ENCODE assay signal across 1 cellular context in the genomic region with DNA sequence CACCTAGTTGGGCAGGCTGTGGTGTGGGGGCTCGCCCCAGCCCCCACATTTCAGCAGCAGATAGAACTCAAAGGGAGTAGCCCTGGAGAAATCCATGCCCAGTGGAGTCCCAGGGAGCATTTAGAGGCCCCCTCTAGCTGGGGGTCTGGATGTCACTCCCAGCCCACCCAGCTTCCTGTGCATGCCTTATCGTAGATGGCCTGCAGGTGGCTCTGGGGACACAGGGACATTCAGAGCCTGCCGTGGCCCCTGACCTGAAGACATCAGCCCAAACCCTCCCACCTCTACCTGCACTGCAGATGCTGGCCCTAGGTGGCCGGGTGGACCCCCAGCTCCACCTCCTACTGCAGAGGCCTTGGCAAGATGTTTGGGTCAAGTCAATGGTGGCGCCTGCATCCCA.
TF ChIP-seq lines count a peak whose summit lies in the region.

No MANE protein-coding gene starts in this region.

TF ChIP-seq in K562, 482 proteins besides CTCF, POLR2A, EP300 and RAD21 (continued from another document):
- TF ChIP-seq PATZ1 (CRISPR knock-in tag; IDR thresholded peaks at IDR 0.05; ENCODE audit: borderline replicate concordance) (no peak), POLR2AphosphoS5 (IDR thresholded peaks at IDR 0.05; ENCODE audit: control insufficient read depth, insufficient read depth, low read depth, low read length) (no peak), ZNF445 (CRISPR knock-in tag; IDR thresholded peaks at IDR 0.05; ENCODE audit: low read depth) (no peak), TAF9B (IDR thresholded peaks at IDR 0.05; ENCODE audit: partially characterized antibody) (no peak), MCM3 (IDR thresholded peaks at IDR 0.05) (no peak), LEF1 (IDR thresholded peaks at IDR 0.05) (no peak), BRD9 (IDR thresholded peaks at IDR 0.05; ENCODE audit: low read depth, partially characterized antibody) (no peak), KDM5B (IDR thresholded peaks at IDR 0.05; ENCODE audit: insufficient replicate concordance, low read depth, low read length) (no peak), FUS (optimal IDR thresholded peaks at IDR 0.05; ENCODE audit: low read depth, low read length) (no peak), SAFB2 (IDR thresholded peaks at IDR 0.05; ENCODE audit: borderline replicate concordance, low read depth, low read length, severe bottlenecking) (no peak), EHMT2 (IDR thresholded peaks at IDR 0.05) (no peak)
- TF ChIP-seq, protein P1, sequence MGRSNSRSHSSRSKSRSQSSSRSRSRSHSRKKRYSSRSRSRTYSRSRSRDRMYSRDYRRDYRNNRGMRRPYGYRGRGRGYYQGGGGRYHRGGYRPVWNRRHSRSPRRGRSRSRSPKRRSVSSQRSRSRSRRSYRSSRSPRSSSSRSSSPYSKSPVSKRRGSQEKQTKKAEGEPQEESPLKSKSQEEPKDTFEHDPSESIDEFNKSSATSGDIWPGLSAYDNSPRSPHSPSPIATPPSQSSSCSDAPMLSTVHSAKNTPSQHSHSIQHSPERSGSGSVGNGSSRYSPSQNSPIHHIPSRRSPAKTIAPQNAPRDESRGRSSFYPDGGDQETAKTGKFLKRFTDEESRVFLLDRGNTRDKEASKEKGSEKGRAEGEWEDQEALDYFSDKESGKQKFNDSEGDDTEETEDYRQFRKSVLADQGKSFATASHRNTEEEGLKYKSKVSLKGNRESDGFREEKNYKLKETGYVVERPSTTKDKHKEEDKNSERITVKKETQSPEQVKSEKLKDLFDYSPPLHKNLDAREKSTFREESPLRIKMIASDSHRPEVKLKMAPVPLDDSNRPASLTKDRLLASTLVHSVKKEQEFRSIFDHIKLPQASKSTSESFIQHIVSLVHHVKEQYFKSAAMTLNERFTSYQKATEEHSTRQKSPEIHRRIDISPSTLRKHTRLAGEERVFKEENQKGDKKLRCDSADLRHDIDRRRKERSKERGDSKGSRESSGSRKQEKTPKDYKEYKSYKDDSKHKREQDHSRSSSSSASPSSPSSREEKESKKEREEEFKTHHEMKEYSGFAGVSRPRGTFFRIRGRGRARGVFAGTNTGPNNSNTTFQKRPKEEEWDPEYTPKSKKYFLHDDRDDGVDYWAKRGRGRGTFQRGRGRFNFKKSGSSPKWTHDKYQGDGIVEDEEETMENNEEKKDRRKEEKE (IDR thresholded peaks at IDR 0.05; ENCODE audit: borderline replicate concordance in 1 of 2, control insufficient read depth in 1 of 2, low read depth in 2 of 2, low read length in 1 of 2), result no peak
